8 cellular contexts compared by ENCODE assay signal in genomic region chr19:2385053-2385721, GRCh38.
DNase-seq lines count a peak whose midpoint lies in the region; ATAC-seq and TF ChIP-seq lines count a peak whose summit lies in the region.

No MANE protein-coding gene starts in this region.

- TF ChIP-seq CTCF in NB4 (IDR thresholded peaks at IDR 0.05; ENCODE audit: low read depth, low read length), result no peak

- ATAC-seq in HG02642 (IDR thresholded peaks at IDR 0.05; ENCODE audit: poor library complexity, unreplicated experiment) (no peak), GM21723 (IDR thresholded peaks at IDR 0.05; ENCODE audit: unreplicated experiment) (no peak)

- TF ChIP-seq POLR2A in NB4 (IDR thresholded peaks at IDR 0.05; ENCODE audit: extremely low read depth, insufficient read length), result no peak

- peak; percentile 96 for DNase-seq in DMS53 (lab: John Stamatoyannopoulos, UW)
- DNase-seq in NB4 (ENCODE audit: low read depth), result peak; percentile 61
- peak; percentile 81 for DNase-seq in T1000 (lab: John Stamatoyannopoulos, UW)
- peak; percentile 97 for DNase-seq in iPS-NIHi7 (ENCODE audit: extremely low spot score)
- DNase-seq in activated CD4-positive, CD25-positive, alpha-beta regulatory T cell (lab: John Stamatoyannopoulos, UW), result no peak
- DNase-seq in UCSD-AML1 (lab: John Stamatoyannopoulos, UW; ENCODE audit: unreplicated experiment), result no peak

- H3K4me3 ChIP-seq in NB4 (ENCODE audit: low read depth, low read length), result no peak overlapping the region

Comparison
In these comparisons a context has a peak if more than half of its experiments do, and no peak if none do; other contexts are left out.
1. DNase-seq: peak in DMS53 (single experiment), NB4 (single experiment), T1000 (single experiment) and iPS-NIHi7 (single experiment); none in activated CD4-positive, CD25-positive, alpha-beta regulatory T cell (0 of 4) and UCSD-AML1 (single experiment).